In the genomic region with DNA sequence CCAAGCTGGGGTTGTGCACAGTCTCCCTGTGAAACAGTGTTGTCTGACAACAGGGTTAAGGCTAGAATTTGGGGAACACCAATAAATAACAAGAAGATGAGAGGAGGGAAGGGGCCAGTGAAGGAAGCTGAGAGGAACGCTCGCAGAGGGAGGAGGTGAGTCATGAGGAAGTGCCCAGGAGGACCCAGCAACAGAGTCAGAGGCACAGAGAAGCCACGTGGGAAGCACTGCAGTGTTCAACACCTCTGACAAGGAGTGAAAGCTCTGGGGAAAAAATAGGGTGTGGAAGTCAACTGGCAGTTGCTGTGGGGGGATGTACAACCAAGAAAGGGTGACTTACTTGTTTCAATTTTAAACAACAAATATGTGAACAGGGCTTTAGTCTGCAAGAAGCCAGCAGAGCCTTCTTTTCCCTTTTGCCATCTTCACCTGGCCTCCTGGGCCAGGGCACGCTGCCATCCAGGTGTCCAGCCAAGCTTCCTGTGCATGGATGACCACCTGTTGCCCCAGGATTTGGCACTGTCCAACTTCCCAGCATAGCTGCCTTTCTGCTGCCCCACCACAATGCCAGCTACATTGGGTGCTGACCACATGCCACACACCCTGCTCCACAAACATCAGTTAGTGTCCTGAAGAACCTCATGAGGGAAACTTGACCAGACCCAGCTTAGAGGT, we compare ENCODE assay signal across 8 cellular contexts.
DNase-seq lines count a peak whose midpoint lies in the region; ATAC-seq and TF ChIP-seq lines count a peak whose summit lies in the region.

No MANE protein-coding gene starts in this region.

- H3K27ac ChIP-seq in CD8-positive, alpha-beta T cell (ENCODE audit: low read depth, low read length): no peak overlapping the region

- intact Hi-C loops in CD8-positive, alpha-beta T cell (cut with DNase I, micrococcal nuclease): loop anchor here (5.0 kb wide), 3 partner anchors 41 to 129 kb away; no protein-coding TSS in a partner anchor
- intact Hi-C loops in Right ventricle myocardium inferior (cut with DNase I): no loop called here

- H3K4me3 Mint-ChIP-seq in CD8-positive, alpha-beta T cell: peak overlapping the region; percentile 13

- H3K36me3 ChIP-seq in CD8-positive, alpha-beta T cell (ENCODE audit: insufficient read depth, low read length): no peaks in the 10 kb centered on the region

- H3K4me1 ChIP-seq in CD8-positive, alpha-beta T cell (ENCODE audit: insufficient read depth, low read length): peaks cover 36% of the 10 kb centered on the region

- ATAC-seq in CD8-positive, alpha-beta T cell: peak; percentile 59
- peak; percentile 38 for ATAC-seq in GM21825 (IDR thresholded peaks at IDR 0.05; ENCODE audit: unreplicated experiment)
- no peak for ATAC-seq in Right ventricle myocardium inferior

- CTCF ChIA-PET in CD8-positive, alpha-beta T cell (lab: Charles Lee): interaction anchor here (1.0 to 2.7 kb wide), 6 partner anchors 9 to 347 kb away, joined by 3 to 12 read pairs (median 4); no protein-coding TSS in a partner anchor

- no peaks in the 10 kb centered on the region for H3K27me3 ChIP-seq in CD8-positive, alpha-beta T cell (ENCODE audit: insufficient read depth, low read length)

- no peaks in the 10 kb centered on the region for H3K9me3 ChIP-seq in CD8-positive, alpha-beta T cell (ENCODE audit: low read length)

- peaks cover 58% of the 10 kb centered on the region for H3K4me1 Mint-ChIP-seq in CD8-positive, alpha-beta T cell (ENCODE audit: low read depth)

- DNase-seq in CD8-positive, alpha-beta T cell: peak in 6 of 7 experiments; percentile 40 to 68 (median 54)
- DNase-seq in NOMO-1 treated with dmso at 0.1 percent for 144 hours (lab: John Stamatoyannopoulos, UW; ENCODE audit: unreplicated experiment) (peak; percentile 28), activated T-cell treated with anti-CD3 and anti-CD28 coated beads for 48 hours (ENCODE audit: low read depth) (peak; percentile 59), glomerular visceral epithelial cell (ENCODE audit: extremely low spot score) (peak; percentile 56), HuH-7 (ENCODE audit: low spot score) (no peak), Right ventricle myocardium inferior (ENCODE audit: missing footprints) (no peak)
- peak; percentile 36 to 46 for DNase-seq in stimulated activated CD8-positive, alpha-beta memory T cell treated with anti-CD3 and anti-CD28 coated beads, Interleukin-2, amount 100 ng/mL, for 48 hours (ENCODE audit: low read depth in 2 of 2)

- POLR2A ChIA-PET in CD8-positive, alpha-beta T cell (lab: Charles Lee): interaction anchor here (1.0 to 1.9 kb wide), 3 partner anchors 11 to 43 kb away, joined by 3 to 9 read pairs (median 3); no protein-coding TSS in a partner anchor

- no peak overlapping the region for H3K4me3 ChIP-seq in CD8-positive, alpha-beta T cell (ENCODE audit: low read depth, low read length)

- peak overlapping the region; percentile 76 for H3K27ac Mint-ChIP-seq in CD8-positive, alpha-beta T cell

- H3K27me3 Mint-ChIP-seq in CD8-positive, alpha-beta T cell (ENCODE audit: low read depth): no peaks in the 10 kb centered on the region

- no peaks in the 10 kb centered on the region for H3K36me3 Mint-ChIP-seq in CD8-positive, alpha-beta T cell

- H3K9me3 Mint-ChIP-seq in CD8-positive, alpha-beta T cell: no peaks in the 10 kb centered on the region

- no peak for TF ChIP-seq CTCF in CD8-positive, alpha-beta T cell (IDR thresholded peaks at IDR 0.05)

Comparison
In these comparisons a context has a peak if more than half of its experiments do, and no peak if none do; other contexts are left out.
1. DNase-seq: peak in CD8-positive, alpha-beta T cell (6 of 7), NOMO-1 treated with dmso at 0.1 percent for 144 hours (single experiment), activated T-cell treated with anti-CD3 and anti-CD28 coated beads for 48 hours (single experiment), glomerular visceral epithelial cell (single experiment) and stimulated activated CD8-positive, alpha-beta memory T cell treated with anti-CD3 and anti-CD28 coated beads, Interleukin-2, amount 100 ng/mL, for 48 hours (2 of 2); none in HuH-7 (single experiment) and Right ventricle myocardium inferior (single experiment).